In the genomic region with DNA sequence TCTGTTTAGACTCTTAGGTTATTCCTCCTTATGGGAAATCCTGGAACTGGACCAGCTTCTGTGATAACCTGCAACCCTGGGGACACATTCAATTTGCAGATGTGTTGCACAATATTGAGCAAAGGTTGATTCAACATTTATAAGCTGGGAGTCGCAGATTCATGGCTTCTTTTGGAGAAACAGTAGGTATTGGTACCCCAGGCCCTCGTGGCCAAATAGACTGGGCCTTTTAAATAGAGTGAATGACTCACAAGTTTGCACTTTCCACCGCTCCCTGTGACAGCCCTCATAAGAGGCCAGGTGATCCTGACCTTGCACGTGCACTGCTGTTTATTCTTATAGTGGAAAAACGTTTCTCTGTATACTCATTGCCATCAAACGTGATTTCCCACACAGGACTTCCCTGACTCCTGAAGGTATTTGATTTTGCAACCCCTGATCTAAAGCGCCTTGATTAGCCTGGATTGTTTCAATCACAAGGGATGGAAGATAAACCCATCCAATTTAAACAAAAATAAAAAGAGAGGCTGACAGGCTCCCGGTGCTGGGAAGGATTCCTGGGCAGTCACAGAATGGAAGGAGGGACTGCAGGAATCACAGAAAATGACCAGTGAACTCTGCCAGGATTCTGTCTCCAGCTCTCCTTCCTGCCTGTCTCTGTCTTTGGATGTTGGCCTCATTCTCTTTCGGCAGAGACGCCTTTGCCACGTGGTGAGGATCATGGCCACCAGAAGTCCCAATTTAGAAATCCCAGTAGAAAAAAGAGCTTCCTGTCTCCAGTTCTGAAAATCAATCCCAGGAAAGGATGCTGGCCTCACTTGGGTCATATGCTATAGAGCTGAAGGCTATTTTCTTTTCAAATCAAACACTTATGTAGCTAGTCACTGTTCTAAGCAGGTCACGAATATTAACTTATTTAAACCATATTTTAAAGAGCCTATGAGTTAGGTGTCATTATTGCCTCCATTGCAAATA, we compare ENCODE assay signal across 13 cellular contexts.
DNase-seq lines count a peak whose midpoint lies in the region; ATAC-seq and TF ChIP-seq lines count a peak whose summit lies in the region.
"Had no signal": no experiment of that assay in that cellular context is flagged by ENCODE, and none has a peak within 500 bp of the region (broad histone marks: within the 10 kb centered on the region; RNA-seq: fewer than 3 reads in every experiment).

No MANE protein-coding gene starts in this region.

- H3K9me3 ChIP-seq in tibial artery = peaks cover 0 to 8% (median 0%) of the 10 kb centered on the region in 3 donors
- H3K9me3 ChIP-seq in endodermal cell (ENCODE audit: control insufficient read depth, low read length) = peaks cover 4% of the 10 kb centered on the region
- H3K9me3 ChIP-seq: thyroid gland had no signal

- H3K4me3 Mint-ChIP-seq in endodermal cell = no peak overlapping the region
- H3K4me3 Mint-ChIP-seq: nephron progenitor cell had no signal

- no peak for TF ChIP-seq CTCF in coronary artery (IDR thresholded peaks at IDR 0.05)
- no peak for TF ChIP-seq CTCF in tibial artery (IDR thresholded peaks at IDR 0.05)
- TF ChIP-seq CTCF in endodermal cell (conservative IDR thresholded peaks at IDR 0.05) = no peak

- intact Hi-C loops in tibial artery (cut with DNase I; ENCODE audit: low total_unique reads) = no loop called here

- H3K4me1 ChIP-seq in tibial artery = peaks cover 3 to 59% (median 35%) of the 10 kb centered on the region in 4 donors
- H3K4me1 ChIP-seq in endodermal cell (ENCODE audit: control insufficient read depth, insufficient read depth, low read length) = no peaks in the 10 kb centered on the region

- no peak overlapping the region for H3K4me3 ChIP-seq in coronary artery
- no peak overlapping the region for H3K4me3 ChIP-seq in tibial artery
- no peak overlapping the region for H3K4me3 ChIP-seq in endodermal cell (ENCODE audit: low read length)
- H3K4me3 ChIP-seq: thyroid gland had no signal

- peak; percentile 80 for DNase-seq in M059J (ENCODE audit: low read depth)
- DNase-seq in coronary artery (ENCODE audit: low spot score) = no peak
- DNase-seq in left lobe of liver (ENCODE audit: low spot score) = peak; percentile 80
- peak; percentile 64 to 75 for DNase-seq in tibial artery
- no peak for DNase-seq in AML-193 (lab: John Stamatoyannopoulos, UW)
- no peak for DNase-seq in superior temporal gyrus (ENCODE audit: extremely low spot score)
- DNase-seq in endodermal cell = no peak
- DNase-seq: NCI-H526; nephron progenitor cell; stimulated activated CD4-positive, alpha-beta T cell treated with anti-CD3 and anti-CD28 coated beads, Interleukin-4, amount 100 ng/mL, for 4 hours; thyroid gland had no signal

- H3K4me1 Mint-ChIP-seq in endodermal cell = no peaks in the 10 kb centered on the region

- H3K27me3 ChIP-seq in tibial artery (no peaks in the 10 kb centered on the region), endodermal cell (ENCODE audit: control insufficient read depth, insufficient read depth, low read length, poor library complexity, severe bottlenecking) (no peaks in the 10 kb centered on the region)
- H3K27me3 ChIP-seq: thyroid gland had no signal

- H3K27me3 Mint-ChIP-seq in endodermal cell (ENCODE audit: insufficient read depth) = peaks cover 5% of the 10 kb centered on the region

- peaks cover 12% of the 10 kb centered on the region for H3K9me3 Mint-ChIP-seq in endodermal cell

- WGBS in endodermal cell (ENCODE audit: insufficient coverage in 1 of 2, insufficient read length in 1 of 2), 2 experiments = 85 to 92% methylated on average over 10 to 12 of the region's 12 CpGs

- H3K27ac ChIP-seq in coronary artery (peak overlapping the region; percentile 50 to 75), tibial artery (peak overlapping the region; percentile 74 to 75), endodermal cell (ENCODE audit: low read depth, low read length) (no peak overlapping the region)
- H3K27ac ChIP-seq: KMS-11, thyroid gland had no signal

- no peak overlapping the region for H3K27ac Mint-ChIP-seq in endodermal cell
- H3K27ac Mint-ChIP-seq: nephron progenitor cell had no signal

- ATAC-seq in left lobe of liver (peak; percentile 85), HG03025 (IDR thresholded peaks at IDR 0.05; ENCODE audit: low FRiP score, unreplicated experiment) (no peak)

- no peak overlapping the region for H3K9ac ChIP-seq in endodermal cell (ENCODE audit: extremely low read depth, low read length, poor library complexity, severe bottlenecking)
- H3K9ac ChIP-seq: KMS-11 had no signal

- no peaks in the 10 kb centered on the region for H3K36me3 Mint-ChIP-seq in endodermal cell (ENCODE audit: low read depth)

- H3K36me3 ChIP-seq in tibial artery = no peaks in the 10 kb centered on the region
- no peaks in the 10 kb centered on the region for H3K36me3 ChIP-seq in endodermal cell (ENCODE audit: control insufficient read depth, insufficient read depth, low read length)
- H3K36me3 ChIP-seq: thyroid gland had no signal

Comparison
In these comparisons a context has a peak if more than half of its experiments do, and no peak if none do; other contexts are left out.
1. DNase-seq: peak in M059J (single experiment), left lobe of liver (single experiment) and tibial artery (2 of 2); none in coronary artery (single experiment), AML-193 (0 of 2), superior temporal gyrus (single experiment) and endodermal cell (single experiment).